18 cellular contexts compared by ENCODE assay signal in genomic region chr12:32102234-32102633, GRCh38.
"Had no signal": no experiment of that assay in that cellular context is flagged by ENCODE, and none has a peak within 500 bp of the region (broad histone marks: within the 10 kb centered on the region; RNA-seq: fewer than 3 reads in every experiment).

No MANE protein-coding gene starts in this region.

- ATAC-seq: activated CD4-positive, CD25-positive, alpha-beta regulatory T cell treated with anti-CD3 and anti-CD28 coated beads, Interleukin-2, amount 50 U/mL, for 24 hours; effector memory CD8-positive, alpha-beta T cell; left cardiac atrium; natural killer cell treated with Interleukin-12 subunit alpha and Interleukin-12 subunit beta and Interleukin-15 and Interleukin-18, amount 100 ng/mL, for 72 hours had no signal

- DNase-seq: activated CD4-positive, alpha-beta memory T cell treated with anti-CD3 and anti-CD28 coated beads, Interleukin-2, amount 10 ng/mL, durations not matched to agents 7 days and 5 days; activated CD4-positive, alpha-beta T cell treated with anti-CD3 and anti-CD28 coated beads, Interleukin-2, amount 10 ng/mL, durations not matched to agents 24 days and 14 days; activated gamma-delta T cell; activated naive CD4-positive, alpha-beta T cell treated with anti-CD3 and anti-CD28 coated beads, Interleukin-2, amount 50 U/mL, for 16 hours; anterior cingulate cortex; caudate nucleus; effector memory CD8-positive, alpha-beta T cell; foreskin melanocyte; hippocampal formation; left cardiac atrium; ovary; stimulated activated CD4-positive, alpha-beta T cell treated with anti-CD3 and anti-CD28 coated beads, Interleukin-4, amount 100 ng/mL, for 24 hours; stimulated activated naive CD4-positive, alpha-beta T cell treated with Interleukin-2 at 50 U/mL for 16 hours; upper lobe of left lung had no signal

- H3K4me3 ChIP-seq: esophagus muscularis mucosa, ovary, prostate gland, upper lobe of left lung had no signal
